Comparison of ENCODE assay signal across 8 cellular contexts in the genomic region with DNA sequence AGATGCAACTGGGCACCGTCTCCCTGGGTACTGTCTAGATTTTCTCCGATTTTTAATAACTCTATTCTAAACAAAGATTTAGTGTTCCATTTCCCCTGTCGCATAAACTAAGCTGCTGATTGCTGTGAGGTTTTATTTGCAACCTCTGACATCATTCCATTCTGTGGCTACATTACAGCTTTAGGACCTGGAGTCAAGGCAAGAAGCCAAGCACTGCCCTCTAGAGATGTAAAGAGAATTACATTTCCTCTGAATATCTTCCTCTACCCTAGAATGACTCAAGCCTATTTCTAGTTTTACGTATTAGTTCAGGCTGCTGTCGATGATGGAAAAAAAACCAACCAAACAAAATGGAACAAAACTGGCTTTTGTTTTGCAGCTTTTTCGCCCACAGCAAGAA.
DNase-seq lines count a peak whose midpoint lies in the region; ATAC-seq and TF ChIP-seq lines count a peak whose summit lies in the region.

No MANE protein-coding gene starts in this region.

- peaks cover 0 to 7% (median 0%) of the 10 kb centered on the region in 4 donors for H3K9me3 ChIP-seq in tibial nerve

- H3K36me3 ChIP-seq in tibial nerve = no peaks in the 10 kb centered on the region

- peak; percentile 10 for DNase-seq in GM10266 (ENCODE audit: extremely low spot score)
- peak; percentile 54 for DNase-seq in NCI-H2171 treated with DMSO at 0.1 percent for 48 hours (lab: John Stamatoyannopoulos, UW)
- DNase-seq in foreskin keratinocyte = peak; percentile 18 to 39
- no peak for DNase-seq in coronary artery (ENCODE audit: low spot score)
- DNase-seq in tibial nerve (ENCODE audit: low spot score in 2 of 2) = no peak
- no peak for DNase-seq in activated naive CD4-positive, alpha-beta T cell treated with anti-CD3 and anti-CD28 coated beads, Interleukin-2, amount 50 U/mL, for 72 hours (ENCODE audit: low spot score in 2 of 2)
- DNase-seq in activated T-cell treated with anti-CD3 and anti-CD28 coated beads, Interleukin-2, amount 50 U/mL, for 1 hour = no peak

- 36 to 46% methylated on average over 6 of the region's 6 CpGs for WGBS in tibial nerve, 2 donors

- TF ChIP-seq CTCF in GM10266 (IDR thresholded peaks at IDR 0.05; ENCODE audit: control insufficient read depth, insufficient read depth, low read depth, missing control alignments) (no peak), foreskin keratinocyte (conservative IDR thresholded peaks at IDR 0.05) (peak; percentile 48), coronary artery (IDR thresholded peaks at IDR 0.05) (no peak), tibial nerve (IDR thresholded peaks at IDR 0.05) (no peak)

- no peak for TF ChIP-seq EP300 in tibial nerve (IDR thresholded peaks at IDR 0.05)

- no peak for TF ChIP-seq POLR2A in tibial nerve (IDR thresholded peaks at IDR 0.05)

- H3K27ac ChIP-seq in foreskin keratinocyte (no peak overlapping the region), coronary artery (no peak overlapping the region), tibial nerve (no peak overlapping the region)

- ATAC-seq in HG02885 (IDR thresholded peaks at IDR 0.05; ENCODE audit: poor library complexity, unreplicated experiment) = peak; percentile 66
- ATAC-seq in foreskin keratinocyte = peak; percentile 67
- no peak for ATAC-seq in activated naive CD4-positive, alpha-beta T cell treated with anti-CD3 and anti-CD28 coated beads, Interleukin-2, amount 50 U/mL, for 72 hours

- no peaks in the 10 kb centered on the region for H3K36me3 Mint-ChIP-seq in activated naive CD4-positive, alpha-beta T cell treated with anti-CD3 and anti-CD28 coated beads, Interleukin-2, amount 50 U/mL, for 72 hours

- H3K27ac Mint-ChIP-seq in activated naive CD4-positive, alpha-beta T cell treated with anti-CD3 and anti-CD28 coated beads, Interleukin-2, amount 50 U/mL, for 72 hours = no peak overlapping the region

- peaks cover 0 to 7% of the 10 kb centered on the region in 2 donors for H3K9me3 Mint-ChIP-seq in activated naive CD4-positive, alpha-beta T cell treated with anti-CD3 and anti-CD28 coated beads, Interleukin-2, amount 50 U/mL, for 72 hours

- H3K27me3 ChIP-seq in foreskin keratinocyte (no peaks in the 10 kb centered on the region), tibial nerve (no peaks in the 10 kb centered on the region)

- H3K4me1 ChIP-seq in foreskin keratinocyte = no peaks in the 10 kb centered on the region
- H3K4me1 ChIP-seq in tibial nerve = no peaks in the 10 kb centered on the region

- no peak overlapping the region for H3K4me3 ChIP-seq in coronary artery
- H3K4me3 ChIP-seq in tibial nerve = no peak overlapping the region

Comparison
In these comparisons a context has a peak if more than half of its experiments do, and no peak if none do; other contexts are left out.
1. DNase-seq: peak in GM10266 (single experiment), NCI-H2171 treated with DMSO at 0.1 percent for 48 hours (single experiment) and foreskin keratinocyte (2 of 2); none in coronary artery (single experiment), tibial nerve (0 of 2), activated naive CD4-positive, alpha-beta T cell treated with anti-CD3 and anti-CD28 coated beads, Interleukin-2, amount 50 U/mL, for 72 hours (0 of 2) and activated T-cell treated with anti-CD3 and anti-CD28 coated beads, Interleukin-2, amount 50 U/mL, for 1 hour (single experiment).
2. ATAC-seq: peak in HG02885 (single experiment) and foreskin keratinocyte (single experiment); none in activated naive CD4-positive, alpha-beta T cell treated with anti-CD3 and anti-CD28 coated beads, Interleukin-2, amount 50 U/mL, for 72 hours (0 of 2).